17 cellular contexts compared by ENCODE assay signal in the genomic region with DNA sequence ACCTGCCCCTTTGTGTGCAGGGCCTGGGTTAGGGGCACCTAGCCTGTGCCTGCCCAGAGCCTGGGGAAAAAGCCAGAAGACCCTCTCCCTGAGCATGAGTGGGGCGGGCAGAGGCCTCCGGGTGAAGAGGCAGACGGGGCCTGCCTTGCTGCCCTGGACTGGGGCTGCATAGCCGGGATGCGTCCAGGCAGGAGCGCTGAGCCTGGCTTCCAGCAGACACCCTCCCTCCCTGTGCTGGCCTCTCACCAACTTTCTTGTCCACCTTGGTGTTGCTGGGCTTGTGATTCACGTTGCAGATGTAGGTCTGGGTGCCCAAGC.
"Had no signal": no experiment of that assay in that cellular context is flagged by ENCODE, and none has a peak within 500 bp of the region (broad histone marks: within the 10 kb centered on the region; RNA-seq: fewer than 3 reads in every experiment).

No MANE protein-coding gene starts in this region.

- H2AFZ ChIP-seq: hepatocyte had no signal

- H3K4me1 ChIP-seq: adrenal gland, right atrium auricular region, stomach, testis, upper lobe of right lung had no signal

- H3K4me2 ChIP-seq: hepatocyte had no signal

- H3K4me1 Mint-ChIP-seq: activated naive CD4-positive, alpha-beta T cell treated with anti-CD3 and anti-CD28 coated beads, Interleukin-2, amount 50 U/mL, for 24 hours; nephron had no signal

- H3K27me3 Mint-ChIP-seq: activated naive CD4-positive, alpha-beta T cell treated with anti-CD3 and anti-CD28 coated beads, Interleukin-2, amount 50 U/mL, for 24 hours; activated T-cell treated with anti-CD3 and anti-CD28 coated beads, Interleukin-2, amount 50 U/mL, for 24 hours; progenitor cell of endocrine pancreas had no signal

- H3K27ac ChIP-seq: adrenal gland, hepatocyte, right atrium auricular region, skin epidermis, stomach, testis, upper lobe of right lung had no signal

- H3K36me3 Mint-ChIP-seq: activated naive CD4-positive, alpha-beta T cell treated with anti-CD3 and anti-CD28 coated beads, Interleukin-2, amount 50 U/mL, for 24 hours had no signal

- H3K4me3 Mint-ChIP-seq: activated naive CD4-positive, alpha-beta T cell treated with anti-CD3 and anti-CD28 coated beads, Interleukin-2, amount 50 U/mL, for 24 hours; activated T-cell treated with anti-CD3 and anti-CD28 coated beads, Interleukin-2, amount 50 U/mL, for 24 hours; nephron had no signal

- H3K79me2 ChIP-seq: hepatocyte had no signal

- H3K9me3 Mint-ChIP-seq: activated naive CD4-positive, alpha-beta T cell treated with anti-CD3 and anti-CD28 coated beads, Interleukin-2, amount 50 U/mL, for 24 hours; activated T-cell treated with anti-CD3 and anti-CD28 coated beads, Interleukin-2, amount 50 U/mL, for 24 hours had no signal

- H3K27ac Mint-ChIP-seq: activated naive CD4-positive, alpha-beta T cell treated with anti-CD3 and anti-CD28 coated beads, Interleukin-2, amount 50 U/mL, for 24 hours; activated T-cell treated with anti-CD3 and anti-CD28 coated beads, Interleukin-2, amount 50 U/mL, for 24 hours; nephron; progenitor cell of endocrine pancreas had no signal

- H3K27me3 ChIP-seq: adrenal gland, hepatocyte, right atrium auricular region, testis, upper lobe of right lung had no signal

- DNase-seq: activated CD4-positive, alpha-beta T cell treated with anti-CD3 and anti-CD28 coated beads, Interleukin-2, amount 50 U/mL, for 4 hours; activated CD4-positive, CD25-positive, alpha-beta regulatory T cell treated with anti-CD3 and anti-CD28 coated beads, Interleukin-2, amount 50 U/mL, for 72 hours; activated T-cell treated with anti-CD3 and anti-CD28 coated beads, Interleukin-2, amount 50 U/mL, for 24 hours; adrenal gland; kidney glomerular epithelial cell; nucleus accumbens; stimulated activated CD4-positive, alpha-beta T cell treated with anti-CD3 and anti-CD28 coated beads, Interleukin-4, amount 100 ng/mL, for 24 hours; stomach; T-helper 9 cell; testis; upper lobe of right lung had no signal

- H3K4me3 ChIP-seq: adrenal gland, hepatocyte, right atrium auricular region, skin epidermis, stomach, testis, upper lobe of right lung had no signal
